16 cellular contexts compared by ENCODE assay signal in the genomic region with DNA sequence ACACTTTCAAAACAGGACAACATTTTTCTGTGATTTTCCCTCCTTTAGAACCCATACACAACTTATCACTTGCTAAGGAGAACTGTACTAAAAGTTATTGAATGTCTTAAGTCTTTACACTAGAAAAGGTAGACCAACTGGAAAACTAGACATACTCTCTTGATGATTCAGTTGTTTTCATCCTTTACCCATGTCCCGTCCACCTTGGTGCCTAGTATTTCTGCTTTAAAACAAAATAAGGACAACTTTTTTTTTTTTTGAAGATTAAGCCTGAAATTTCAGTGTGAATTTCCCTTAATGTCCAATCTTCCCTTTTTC. TPM values are rescaled to one million over a fixed set of nuclear protein-coding genes. Genes with fewer than 3 reads are reported as not detected.
DNase-seq lines count a peak whose midpoint lies in the region; ATAC-seq, FAIRE-seq and TF ChIP-seq lines count a peak whose summit lies in the region.
"Had no signal": no experiment of that assay in that cellular context is flagged by ENCODE, and none has a peak within 500 bp of the region (broad histone marks: within the 10 kb centered on the region; RNA-seq: fewer than 3 reads in every experiment).

No MANE protein-coding gene starts in this region.

- H3K4me1 ChIP-seq in Loucy (ENCODE audit: insufficient read depth, low read length, poor library complexity, severe bottlenecking) (peaks cover 34% of the 10 kb centered on the region), breast epithelium (no peaks in the 10 kb centered on the region), skeletal muscle satellite cell (ENCODE audit: control insufficient read depth, insufficient read depth, low read length) (peaks cover 26% of the 10 kb centered on the region), pancreas (peaks cover 0 to 9% (median 4%) of the 10 kb centered on the region in 3 donors), smooth muscle cell (ENCODE audit: low read depth) (peaks cover 10% of the 10 kb centered on the region), small intestine (ENCODE audit: control insufficient read depth in 2 of 2, insufficient read depth in 1 of 2, low read depth in 1 of 2, low read length in 1 of 2) (no peaks in the 10 kb centered on the region)

- H3K27ac ChIP-seq in breast epithelium (peak overlapping the region; percentile 54 to 73), pancreas (no peak overlapping the region), smooth muscle cell (ENCODE audit: low read depth) (no peak overlapping the region), small intestine (ENCODE audit: low read depth in 1 of 2, low read length in 1 of 2) (no peak overlapping the region)
- H3K27ac ChIP-seq: cardiac muscle cell, HL-60, stomach had no signal

- H3K9ac ChIP-seq in Loucy (ENCODE audit: low read depth, low read length, poor library complexity, severe bottlenecking) (peak overlapping the region; percentile 96), skeletal muscle satellite cell (ENCODE audit: low read depth, low read length) (peak overlapping the region; percentile 54), smooth muscle cell (ENCODE audit: low read depth) (no peak overlapping the region)

- intact Hi-C loops in breast epithelium (cut with DNase I; ENCODE audit: low total_unique reads) (no loop called here), pancreas (cut with DNase I) (no loop called here)

- H3K4me2 ChIP-seq in Loucy (ENCODE audit: low read depth, low read length, poor library complexity, severe bottlenecking) = peak overlapping the region; percentile 89
- peak overlapping the region; percentile 97 for H3K4me2 ChIP-seq in skeletal muscle satellite cell (ENCODE audit: low read length)
- H3K4me2 ChIP-seq in smooth muscle cell = no peak overlapping the region

- H3K9me3 ChIP-seq in Loucy (ENCODE audit: insufficient read depth, low read depth, low read length) (no peaks in the 10 kb centered on the region), breast epithelium (no peaks in the 10 kb centered on the region), skeletal muscle satellite cell (replicated peaks; ENCODE audit: low read length) (no peaks in the 10 kb centered on the region), pancreas (no peaks in the 10 kb centered on the region), smooth muscle cell (replicated peaks; ENCODE audit: low read depth) (no peaks in the 10 kb centered on the region), small intestine (ENCODE audit: control insufficient read depth, low read depth) (no peaks in the 10 kb centered on the region)
- H3K9me3 ChIP-seq: stomach had no signal

- no peaks in the 10 kb centered on the region for H3K9me2 ChIP-seq in Loucy (replicated peaks; ENCODE audit: low read depth, low read length)

- TF ChIP-seq CTCF in Loucy (conservative IDR thresholded peaks at IDR 0.05; ENCODE audit: low read length) (no peak), breast epithelium (IDR thresholded peaks at IDR 0.05) (no peak), pancreas (IDR thresholded peaks at IDR 0.05) (no peak), smooth muscle cell (IDR thresholded peaks at IDR 0.05; ENCODE audit: borderline replicate concordance, insufficient read depth, poor library complexity, severe bottlenecking) (no peak)

- WGBS in pancreas, 2 donors = 90 to 98% methylated on average over 1 of the region's 1 CpG
- WGBS in smooth muscle cell (ENCODE audit: low lambda C conversion rate) = 34% methylated on average over 1 of the region's 1 CpG
- 86 to 93% (median 89%) methylated on average over 1 of the region's 1 CpG for WGBS in small intestine, 3 donors

- FAIRE-seq in pancreas (lab: Jason Lieb, UNC) = no peak
- no peak for FAIRE-seq in small intestine (lab: Jason Lieb, UNC)

- no peak for ATAC-seq in pancreas

- no peak for TF ChIP-seq POLR2A in breast epithelium (IDR thresholded peaks at IDR 0.05)

- peak; percentile 22 for DNase-seq in NCI-H345 (lab: John Stamatoyannopoulos, UW)
- DNase-seq in NCI-H345 treated with DMSO at 0.1 percent for 48 hours (lab: John Stamatoyannopoulos, UW; ENCODE audit: unreplicated experiment) = no peak
- no peak for DNase-seq in breast epithelium (ENCODE audit: low spot score in 2 of 2)
- DNase-seq in pancreas = no peak
- no peak for DNase-seq in smooth muscle cell (lab: John Stamatoyannopoulos, UW; ENCODE audit: unreplicated experiment)
- no peak for DNase-seq in small intestine
- DNase-seq: activated CD4-positive, alpha-beta T cell treated with anti-CD3 and anti-CD28 coated beads for 1 hour; activated CD8-positive, alpha-beta memory T cell treated with anti-CD3 and anti-CD28 coated beads, Interleukin-2, amount 50 U/mL, for 48 hours; Karpas-422; stimulated activated CD4-positive, alpha-beta T cell treated with anti-CD3 and anti-CD28 coated beads, Interleukin-12 subunit alpha, Interleukin-12 subunit beta, amount 100 ng/mL, for 4 hours; stomach; T-helper 1 cell had no signal

- H2AFZ ChIP-seq in Loucy (ENCODE audit: low read length) (no peak overlapping the region), smooth muscle cell (ENCODE audit: low read depth) (no peak overlapping the region)

- H3K36me3 ChIP-seq in Loucy (ENCODE audit: insufficient read depth, low read length) (peaks cover 41% of the 10 kb centered on the region), breast epithelium (no peaks in the 10 kb centered on the region), skeletal muscle satellite cell (ENCODE audit: insufficient read depth, low read length) (no peaks in the 10 kb centered on the region), pancreas (no peaks in the 10 kb centered on the region), smooth muscle cell (ENCODE audit: low read depth) (no peaks in the 10 kb centered on the region), small intestine (ENCODE audit: control insufficient read depth in 2 of 2, insufficient read depth in 2 of 2, low read length in 2 of 2) (no peaks in the 10 kb centered on the region)
- H3K36me3 ChIP-seq: cardiac muscle cell, stomach had no signal

- peaks cover 3% of the 10 kb centered on the region for H3K27me3 ChIP-seq in Loucy (ENCODE audit: insufficient read depth, low read length, poor library complexity, severe bottlenecking)
- H3K27me3 ChIP-seq in breast epithelium = peaks cover 0 to 4% of the 10 kb centered on the region in 2 donors
- no peaks in the 10 kb centered on the region for H3K27me3 ChIP-seq in skeletal muscle satellite cell (ENCODE audit: control insufficient read depth, insufficient read depth, low read length)
- H3K27me3 ChIP-seq in pancreas = no peaks in the 10 kb centered on the region
- H3K27me3 ChIP-seq in smooth muscle cell (ENCODE audit: low read depth) = peaks cover 93% of the 10 kb centered on the region
- H3K27me3 ChIP-seq in small intestine (ENCODE audit: control insufficient read depth in 2 of 2, insufficient read depth in 2 of 2, low read length in 2 of 2) = no peaks in the 10 kb centered on the region

- H3F3A ChIP-seq in Loucy (ENCODE audit: low read depth) (peaks cover 13% of the 10 kb centered on the region), smooth muscle cell (ENCODE audit: low read depth) (no peaks in the 10 kb centered on the region)

- peak overlapping the region; percentile 85 for H3K4me3 ChIP-seq in Loucy (ENCODE audit: low read length, poor library complexity, severe bottlenecking)
- H3K4me3 ChIP-seq in breast epithelium = peak overlapping the region in 2 of 3 donors; percentile 49 to 86
- H3K4me3 ChIP-seq in skeletal muscle satellite cell (ENCODE audit: low read length) = peak overlapping the region; percentile 19
- H3K4me3 ChIP-seq in pancreas = no peak overlapping the region
- H3K4me3 ChIP-seq in smooth muscle cell = no peak overlapping the region
- H3K4me3 ChIP-seq in small intestine (ENCODE audit: low read depth in 1 of 2, low read length in 2 of 2) = no peak overlapping the region
- H3K4me3 ChIP-seq: cardiac muscle cell, stomach had no signal

- peaks cover 99% of the 10 kb centered on the region for H3K79me2 ChIP-seq in Loucy (ENCODE audit: insufficient read depth, low read length)
- H3K79me2 ChIP-seq in smooth muscle cell (ENCODE audit: low read depth) = no peaks in the 10 kb centered on the region

- H4K20me1 ChIP-seq in Loucy (ENCODE audit: insufficient read depth, low read length, poor library complexity, severe bottlenecking) (peaks cover 52% of the 10 kb centered on the region), smooth muscle cell (ENCODE audit: low read depth) (no peaks in the 10 kb centered on the region)

RNA-seq across cellular contexts. Expression of a gene that starts 4.5 kb away (rescaled TPM):
- 10 to 100 TPM; 27.1 to 40.0 (median 31.1) TPM for total RNA-seq in breast epithelium
- 8.6 and 21.6 TPM in 2 replicates for total RNA-seq in skeletal muscle satellite cell (2012; rRNA removed)
- 10 to 100 TPM in 2 of 6 donors, 1 to 10 TPM in 4; 4.3 to 11.5 (median 8.4) TPM for total RNA-seq in pancreas
- polyA plus RNA-seq in pancreas = 1 to 10 TPM; 7.4 to 8.1 TPM
- 1.3 and 4.3 TPM in 2 replicates for total RNA-seq in smooth muscle cell
- polyA plus RNA-seq in smooth muscle cell = 1.6 and 3.2 TPM in 2 replicates
- polyA plus RNA-seq in small intestine = 10 to 100 TPM; 12.5 to 18.3 (median 15.1) TPM

RNA-seq across cellular contexts. Expression of a gene that starts 14.5 kb away (rescaled TPM):
- total RNA-seq in breast epithelium (10 to 100 TPM; 34.9 to 58.2 (median 42.0) TPM), pancreas (10 to 100 TPM; 30.0 to 46.6 (median 38.1) TPM), smooth muscle cell (37.7 and 51.5 TPM in 2 replicates)
- 51.1 and 61.6 TPM in 2 replicates for total RNA-seq in skeletal muscle satellite cell (2012; rRNA removed)
- polyA plus RNA-seq in pancreas (10 to 100 TPM; 13.9 to 23.4 TPM), smooth muscle cell (51.3 and 51.6 TPM in 2 replicates), small intestine (10 to 100 TPM; 19.5 to 37.2 (median 27.8) TPM)

Comparison
In these comparisons a context has a peak if more than half of its experiments do, and no peak if none do; other contexts are left out.
1. H3K4me3 ChIP-seq: peak in Loucy (single experiment), breast epithelium (2 of 3) and skeletal muscle satellite cell (single experiment); none in pancreas (0 of 4), smooth muscle cell (single experiment) and small intestine (0 of 2).
2. H3K27ac ChIP-seq: peak in breast epithelium (2 of 2); none in pancreas (0 of 4), smooth muscle cell (single experiment) and small intestine (0 of 2).